In the genomic region with DNA sequence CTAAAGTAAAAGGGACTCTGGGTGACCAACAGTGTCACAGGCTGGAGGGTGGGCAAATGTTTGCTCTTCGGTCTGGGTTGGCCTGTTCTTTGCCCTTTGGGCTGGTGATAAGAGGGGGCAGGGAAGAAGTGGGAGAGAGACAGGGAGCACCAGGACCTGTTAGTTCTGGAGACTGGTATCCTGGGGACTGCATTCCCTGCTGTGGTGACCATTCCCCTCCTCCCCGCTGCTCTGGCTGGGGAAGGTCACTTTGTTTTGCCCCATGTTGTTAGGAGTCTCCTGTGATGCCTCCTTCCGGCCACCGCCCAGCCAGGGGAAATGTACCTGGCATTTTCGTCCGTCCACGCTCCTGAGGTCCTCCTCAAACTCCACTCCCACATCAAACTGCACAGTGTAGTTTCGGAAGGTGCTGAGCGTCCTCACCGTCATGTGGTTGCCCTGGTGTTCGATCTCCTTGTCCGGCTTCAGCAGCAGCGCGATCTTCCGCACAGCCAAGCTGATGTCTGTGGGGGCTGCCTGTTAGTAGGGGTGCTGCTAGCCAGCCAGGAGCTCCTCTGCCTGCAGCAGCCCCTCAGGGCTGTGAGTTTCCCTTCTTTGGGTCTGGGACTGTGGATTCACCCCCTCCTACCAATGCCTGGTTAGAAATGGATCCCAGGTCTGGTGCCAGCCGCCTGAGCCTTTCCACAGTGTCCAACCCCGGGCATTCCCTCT, we compare ENCODE assay signal across 12 cellular contexts. TPM values are rescaled to one million over a fixed set of nuclear protein-coding genes. Genes with fewer than 3 reads are reported as not detected.
DNase-seq lines count a peak whose midpoint lies in the region; ATAC-seq and TF ChIP-seq lines count a peak whose summit lies in the region.
"Had no signal": no experiment of that assay in that cellular context is flagged by ENCODE, and none has a peak within 500 bp of the region (broad histone marks: within the 10 kb centered on the region; RNA-seq: fewer than 3 reads in every experiment).

No MANE protein-coding gene starts in this region.

- no peaks in the 10 kb centered on the region for H3K27me3 Mint-ChIP-seq in MCF 10A (ENCODE audit: insufficient read depth, unreplicated experiment)
- H3K27me3 Mint-ChIP-seq in naive thymus-derived CD4-positive, alpha-beta T cell: no peaks in the 10 kb centered on the region

- H3K4me1 ChIP-seq in breast epithelium (no peaks in the 10 kb centered on the region), uterus (peaks cover 0 to 7% of the 10 kb centered on the region in 2 donors)
- H3K4me1 ChIP-seq in naive thymus-derived CD4-positive, alpha-beta T cell (ENCODE audit: control insufficient read depth in 2 of 2, insufficient read depth in 2 of 2, low read length in 2 of 2): peaks cover 18% of the 10 kb centered on the region in 2 donors

- H3K9me3 Mint-ChIP-seq in MCF 10A (ENCODE audit: unreplicated experiment): no peaks in the 10 kb centered on the region
- peaks cover 0 to 3% (median 0%) of the 10 kb centered on the region in 11 donors for H3K9me3 Mint-ChIP-seq in naive thymus-derived CD4-positive, alpha-beta T cell

- H3K4me1 Mint-ChIP-seq in MCF 10A (ENCODE audit: insufficient read depth, unreplicated experiment): peaks cover 17% of the 10 kb centered on the region
- H3K4me1 Mint-ChIP-seq in naive thymus-derived CD4-positive, alpha-beta T cell: peaks cover 29 to 41% (median 34%) of the 10 kb centered on the region in 7 donors

- DNase-seq in breast epithelium (ENCODE audit: low spot score in 2 of 2) (no peak), MCF 10A (ENCODE audit: unreplicated experiment) (no peak), coronary artery (ENCODE audit: low spot score) (no peak), uterus (no peak), T-helper 9 cell (no peak), NCI-H2107 treated with DMSO at 0.1 percent for 48 hours (lab: John Stamatoyannopoulos, UW; ENCODE audit: unreplicated experiment) (no peak)
- DNase-seq in naive thymus-derived CD4-positive, alpha-beta T cell: no peak
- DNase-seq: amniotic stem cell, NCI-H446 had no signal

- BruUV-seq in MCF 10A (replicated peaks; lab: Mats Ljungman, UMichigan): no TSS peak

- H3K4me3 ChIP-seq in breast epithelium: peak overlapping the region in 2 of 3 donors; percentile 25 to 90
- H3K4me3 ChIP-seq in coronary artery: peak overlapping the region; percentile 2
- H3K4me3 ChIP-seq in naive thymus-derived CD4-positive, alpha-beta T cell (ENCODE audit: low read length): no peak overlapping the region
- H3K4me3 ChIP-seq in uterus: no peak overlapping the region

- ATAC-seq in naive thymus-derived CD4-positive, alpha-beta T cell: no peak
- ATAC-seq in GM21515 (IDR thresholded peaks at IDR 0.05; ENCODE audit: unreplicated experiment): no peak
- ATAC-seq: Panc1 had no signal

- no peaks in the 10 kb centered on the region for H3K36me3 ChIP-seq in breast epithelium
- peaks cover 0 to 6% (median 0%) of the 10 kb centered on the region in 3 experiments for H3K36me3 ChIP-seq in naive thymus-derived CD4-positive, alpha-beta T cell (ENCODE audit: control insufficient read depth in 2 of 3, insufficient read depth in 3 of 3, low read length in 3 of 3)
- no peaks in the 10 kb centered on the region for H3K36me3 ChIP-seq in uterus

- H3K27me3 ChIP-seq in breast epithelium (no peaks in the 10 kb centered on the region), uterus (no peaks in the 10 kb centered on the region)
- no peaks in the 10 kb centered on the region for H3K27me3 ChIP-seq in naive thymus-derived CD4-positive, alpha-beta T cell (ENCODE audit: control insufficient read depth in 2 of 2, insufficient read depth in 2 of 2, low read length in 2 of 2)

- peaks cover 17% of the 10 kb centered on the region for H3K36me3 Mint-ChIP-seq in MCF 10A (ENCODE audit: insufficient read depth, unreplicated experiment)
- H3K36me3 Mint-ChIP-seq in naive thymus-derived CD4-positive, alpha-beta T cell: peaks cover 0 to 5% (median 0%) of the 10 kb centered on the region in 5 donors

- H3K27ac ChIP-seq in breast epithelium (peak overlapping the region; percentile 13 to 93), coronary artery (no peak overlapping the region), uterus (peak overlapping the region; percentile 45 to 52)
- no peak overlapping the region for H3K27ac ChIP-seq in naive thymus-derived CD4-positive, alpha-beta T cell (ENCODE audit: low read depth, low read length)

- TF ChIP-seq POLR2A in breast epithelium (IDR thresholded peaks at IDR 0.05) (no peak), uterus (IDR thresholded peaks at IDR 0.05) (no peak)

- H3K4me3 Mint-ChIP-seq in MCF 10A (ENCODE audit: unreplicated experiment): no peak overlapping the region
- peak overlapping the region; percentile 20 to 100 (median 94) for H3K4me3 Mint-ChIP-seq in naive thymus-derived CD4-positive, alpha-beta T cell

- no peak for TF ChIP-seq CTCF in breast epithelium (IDR thresholded peaks at IDR 0.05)
- TF ChIP-seq CTCF in MCF 10A (IDR thresholded peaks at IDR 0.05; ENCODE audit: unreplicated experiment): no peak
- no peak for TF ChIP-seq CTCF in coronary artery (IDR thresholded peaks at IDR 0.05)
- no peak for TF ChIP-seq CTCF in uterus (IDR thresholded peaks at IDR 0.05)

- CTCF ChIA-PET in MCF 10A (lab: Yijun Ruan, JAX): interaction anchor here (0.6 kb wide), 1 partner anchor 76 kb away, joined by 5 read pairs; no protein-coding TSS in a partner anchor
- CTCF ChIA-PET in naive thymus-derived CD4-positive, alpha-beta T cell (lab: Charles Lee): no interaction called here

- no peaks in the 10 kb centered on the region for H3K9me3 ChIP-seq in breast epithelium
- no peaks in the 10 kb centered on the region for H3K9me3 ChIP-seq in naive thymus-derived CD4-positive, alpha-beta T cell (ENCODE audit: control insufficient read depth in 2 of 3, low read length in 3 of 3)
- no peaks in the 10 kb centered on the region for H3K9me3 ChIP-seq in uterus

- POLR2A ChIA-PET in MCF 10A (lab: Yijun Ruan, JAX): interaction anchor here (0.7 kb wide), 1 partner anchor 255 kb away, joined by 3 read pairs; the partner anchor contains the start of gene SPSB2
- POLR2A ChIA-PET in naive thymus-derived CD4-positive, alpha-beta T cell (lab: Charles Lee): no interaction called here

- H3K27ac Mint-ChIP-seq in MCF 10A (ENCODE audit: low read depth, unreplicated experiment): no peak overlapping the region
- H3K27ac Mint-ChIP-seq in naive thymus-derived CD4-positive, alpha-beta T cell: peak overlapping the region in 5 of 9 donors; percentile 0 to 88 (median 57)

- intact Hi-C loops in breast epithelium (cut with DNase I; ENCODE audit: low total_unique reads): no loop called here
- intact Hi-C loops in MCF 10A (cut with micrococcal nuclease): no loop called here
- intact Hi-C loops in naive thymus-derived CD4-positive, alpha-beta T cell (cut with micrococcal nuclease): no loop called here
- intact Hi-C loops in uterus (cut with DNase I; ENCODE audit: low total_unique reads): no loop called here

RNA-seq across cellular contexts. Expression of gene RBP5, which starts 0.6 kb away (rescaled TPM):
- total RNA-seq in breast epithelium (1 to 10 TPM; 1.1 to 3.3 (median 2.9) TPM), MCF 10A (2022) (not detected in 2 replicates), uterus (10 to 100 TPM in 1 of 4 donors, 1 to 10 TPM in 2, not detected in 1; 2.4 to 26.5 (median 8.2) TPM)
- 1 to 10 TPM in 1 of 5 experiments, under 1 TPM in 2, not detected in 2; 0.46 to 1.4 (median 0.50) TPM for total RNA-seq in naive thymus-derived CD4-positive, alpha-beta T cell
- not detected for polyA plus RNA-seq in naive thymus-derived CD4-positive, alpha-beta T cell
- total RNA-seq: frontal cortex had no signal

RNA-seq across cellular contexts. Expression of gene CLSTN3, which starts 2.1 kb away (rescaled TPM):
- total RNA-seq in breast epithelium (10 to 100 TPM; 23.9 to 58.7 (median 40.3) TPM), MCF 10A (2022) (34.6 and 40.2 TPM in 2 replicates), uterus (100 to 1,000 TPM in 1 of 4 donors, 10 to 100 TPM in 3; 48.1 to 113 (median 94.7) TPM)
- total RNA-seq in naive thymus-derived CD4-positive, alpha-beta T cell: 10 to 100 TPM; 20.2 to 76.3 (median 38.7) TPM
- polyA plus RNA-seq in naive thymus-derived CD4-positive, alpha-beta T cell: 1 to 10 TPM; 1.1 to 4.9 TPM

RNA-seq across cellular contexts. Expression of gene C1RL, which starts 19.1 kb away (rescaled TPM):
- 100 to 1,000 TPM in 2 of 3 donors, 10 to 100 TPM in 1; 80.6 to 138 (median 124) TPM for total RNA-seq in breast epithelium
- 49.8 and 55.7 TPM in 2 replicates for total RNA-seq in MCF 10A (2022)
- total RNA-seq in naive thymus-derived CD4-positive, alpha-beta T cell: 10 to 100 TPM; 18.5 to 38.6 (median 24.4) TPM
- polyA plus RNA-seq in naive thymus-derived CD4-positive, alpha-beta T cell: 1 to 10 TPM; 2.9 to 4.4 TPM
- 100 to 1,000 TPM in 1 of 4 donors, 10 to 100 TPM in 3; 15.4 to 121 (median 37.4) TPM for total RNA-seq in uterus

RNA-seq across cellular contexts. Expression of gene C1R, which starts 35.8 kb away (rescaled TPM):
- total RNA-seq in breast epithelium (100 to 1,000 TPM; 302 to 773 (median 582) TPM), MCF 10A (2022) (13.1 and 16.7 TPM in 2 replicates), uterus (100 to 1,000 TPM; 128 to 571 (median 411) TPM)
- 1 to 10 TPM; 1.6 to 7.2 (median 4.8) TPM for total RNA-seq in naive thymus-derived CD4-positive, alpha-beta T cell
- polyA plus RNA-seq in naive thymus-derived CD4-positive, alpha-beta T cell: 1 to 10 TPM; 1.0 to 2.9 TPM

Comparison
In these comparisons a context has a peak if more than half of its experiments do, and no peak if none do; other contexts are left out.
1. H3K27ac ChIP-seq: peak in breast epithelium (2 of 2) and uterus (2 of 2); none in coronary artery (0 of 2) and naive thymus-derived CD4-positive, alpha-beta T cell (single experiment).
2. H3K4me3 ChIP-seq: peak in breast epithelium (2 of 3) and coronary artery (single experiment); none in naive thymus-derived CD4-positive, alpha-beta T cell (single experiment) and uterus (0 of 2).